9 cellular contexts compared by ENCODE assay signal in the genomic region with DNA sequence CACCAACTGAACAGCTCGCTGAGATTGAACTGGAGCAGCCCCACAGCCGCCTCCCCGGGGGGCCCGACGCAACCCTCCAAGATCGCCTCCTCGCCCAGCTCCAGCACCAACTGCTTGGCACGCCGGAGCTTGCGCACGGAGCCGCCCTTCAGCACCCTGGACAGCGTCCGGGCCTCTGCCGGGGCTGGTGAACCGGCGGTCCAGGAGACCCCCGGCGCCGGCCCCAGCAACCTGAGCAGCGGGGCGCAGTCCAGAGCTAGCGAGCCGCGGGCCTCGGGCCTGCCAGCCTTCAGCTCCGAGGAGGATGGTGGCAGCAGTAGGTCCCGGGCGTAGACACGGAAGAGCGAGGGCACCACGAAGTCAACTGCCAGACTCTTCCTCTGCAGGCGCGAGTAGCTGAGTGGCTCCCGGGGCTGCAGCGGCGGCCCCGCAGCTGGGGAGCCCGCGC. TPM values are rescaled to one million over a fixed set of nuclear protein-coding genes. Genes with fewer than 3 reads are reported as not detected.
DNase-seq lines count a peak whose midpoint lies in the region; ATAC-seq, FAIRE-seq and TF ChIP-seq lines count a peak whose summit lies in the region.
"Had no signal": no experiment of that assay in that cellular context is flagged by ENCODE, and none has a peak within 500 bp of the region (broad histone marks: within the 10 kb centered on the region; RNA-seq: fewer than 3 reads in every experiment).

No MANE protein-coding gene starts in this region.

- TF ChIP-seq CTCF in fibroblast of mammary gland (conservative IDR thresholded peaks at IDR 0.05; ENCODE audit: control insufficient read depth, insufficient read depth, low read depth, low read length) = no peak
- no peak for TF ChIP-seq CTCF in neural progenitor cell (IDR thresholded peaks at IDR 0.05)

- CTCF ChIA-PET in activated CD8-positive, alpha-beta memory T cell treated with anti-CD3 and anti-CD28 coated beads, Interleukin-2, amount 10 ng/mL, durations not matched to agents 7 days and 5 days (lab: Charles Lee) = interaction anchor here (0.6 to 1.2 kb wide), 2 partner anchors 152 to 218 kb away, joined by 3 to 4 read pairs; no protein-coding TSS in a partner anchor

- peaks cover 9% of the 10 kb centered on the region for H3K4me1 ChIP-seq in neural progenitor cell

- H3K4me2 ChIP-seq in neural progenitor cell = peak overlapping the region; percentile 94

- no peak overlapping the region for H3K4me3 Mint-ChIP-seq in activated CD8-positive, alpha-beta memory T cell treated with anti-CD3 and anti-CD28 coated beads, Interleukin-2, amount 10 ng/mL, durations not matched to agents 7 days and 5 days
- peak overlapping the region; percentile 81 for H3K4me3 Mint-ChIP-seq in neural progenitor cell

- no peak overlapping the region for H2AFZ ChIP-seq in neural progenitor cell (replicated peaks)

- no peaks in the 10 kb centered on the region for H3K9me3 Mint-ChIP-seq in activated CD8-positive, alpha-beta memory T cell treated with anti-CD3 and anti-CD28 coated beads, Interleukin-2, amount 10 ng/mL, durations not matched to agents 7 days and 5 days (ENCODE audit: low read depth)
- no peaks in the 10 kb centered on the region for H3K9me3 Mint-ChIP-seq in neural progenitor cell

- H3K27ac Mint-ChIP-seq in activated CD8-positive, alpha-beta memory T cell treated with anti-CD3 and anti-CD28 coated beads, Interleukin-2, amount 10 ng/mL, durations not matched to agents 7 days and 5 days = no peak overlapping the region
- no peak overlapping the region for H3K27ac Mint-ChIP-seq in neural progenitor cell

- DNase-seq in activated gamma-delta T cell treated with Interleukin-2 at 50 U/mL for 16 hours = peak; percentile 36
- no peak for DNase-seq in activated gamma-delta T cell (lab: John Stamatoyannopoulos, UW)
- DNase-seq in activated CD8-positive, alpha-beta memory T cell treated with anti-CD3 and anti-CD28 coated beads, Interleukin-2, amount 10 ng/mL, durations not matched to agents 7 days and 5 days = peak; percentile 63
- DNase-seq in fibroblast of mammary gland (ENCODE audit: low read depth) = peak; percentile 18
- peak; percentile 94 for DNase-seq in neural progenitor cell (ENCODE audit: low spot score)
- DNase-seq in urothelium cell line (ENCODE audit: low spot score) = peak; percentile 80
- DNase-seq in NCI-H2029 treated with DMSO at 0.1 percent for 48 hours (lab: John Stamatoyannopoulos, UW) = no peak
- DNase-seq in HCEC 1CT = no peak

- H3K4me1 Mint-ChIP-seq in activated CD8-positive, alpha-beta memory T cell treated with anti-CD3 and anti-CD28 coated beads, Interleukin-2, amount 10 ng/mL, durations not matched to agents 7 days and 5 days = peaks cover 3% of the 10 kb centered on the region
- H3K4me1 Mint-ChIP-seq in neural progenitor cell = peaks cover 19% of the 10 kb centered on the region

- FAIRE-seq in urothelium cell line (lab: Jason Lieb, UNC) = no peak
- FAIRE-seq: G401.6 had no signal

- H3K9me3 ChIP-seq in neural progenitor cell (ENCODE audit: low read depth) = no peaks in the 10 kb centered on the region

- peaks cover 24% of the 10 kb centered on the region for H4K20me1 ChIP-seq in neural progenitor cell (ENCODE audit: low read depth)

- peak; percentile 35 for ATAC-seq in activated CD8-positive, alpha-beta memory T cell treated with anti-CD3 and anti-CD28 coated beads, Interleukin-2, amount 10 ng/mL, durations not matched to agents 7 days and 5 days

- H3K27me3 Mint-ChIP-seq in activated CD8-positive, alpha-beta memory T cell treated with anti-CD3 and anti-CD28 coated beads, Interleukin-2, amount 10 ng/mL, durations not matched to agents 7 days and 5 days = peaks cover 47% of the 10 kb centered on the region
- H3K27me3 Mint-ChIP-seq in neural progenitor cell (ENCODE audit: insufficient read depth, low read depth) = peaks cover 13% of the 10 kb centered on the region

- no peaks in the 10 kb centered on the region for H3K79me2 ChIP-seq in neural progenitor cell (ENCODE audit: low read depth)

- no peak overlapping the region for H3K27ac ChIP-seq in neural progenitor cell

- H3F3A ChIP-seq in neural progenitor cell (ENCODE audit: low read depth) = no peaks in the 10 kb centered on the region

- H3K27me3 ChIP-seq in neural progenitor cell = peaks cover 88% of the 10 kb centered on the region

- no peak overlapping the region for H3K9ac ChIP-seq in neural progenitor cell

- H3K4me3 ChIP-seq in fibroblast of mammary gland (ENCODE audit: control insufficient read depth, low read depth, low read length) (no peak overlapping the region), neural progenitor cell (peak overlapping the region; percentile 67)

- H3K36me3 Mint-ChIP-seq in activated CD8-positive, alpha-beta memory T cell treated with anti-CD3 and anti-CD28 coated beads, Interleukin-2, amount 10 ng/mL, durations not matched to agents 7 days and 5 days = no peaks in the 10 kb centered on the region
- no peaks in the 10 kb centered on the region for H3K36me3 Mint-ChIP-seq in neural progenitor cell

- H3K36me3 ChIP-seq in neural progenitor cell = no peaks in the 10 kb centered on the region

RNA-seq across cellular contexts. Expression of gene ALK, which starts 1.2 kb away (rescaled TPM):
- not detected for total RNA-seq in activated CD8-positive, alpha-beta memory T cell treated with anti-CD3 and anti-CD28 coated beads, Interleukin-2, amount 10 ng/mL, durations not matched to agents 7 days and 5 days
- total RNA-seq in neural progenitor cell (ENCODE audit: low replicate concordance) = 0.06 TPM in 1 of 2 replicates, not detected in the other

Comparison
In these comparisons a context has a peak if more than half of its experiments do, and no peak if none do; other contexts are left out.
1. DNase-seq: peak in activated gamma-delta T cell treated with Interleukin-2 at 50 U/mL for 16 hours (single experiment), activated CD8-positive, alpha-beta memory T cell treated with anti-CD3 and anti-CD28 coated beads, Interleukin-2, amount 10 ng/mL, durations not matched to agents 7 days and 5 days (single experiment), fibroblast of mammary gland (single experiment), neural progenitor cell (single experiment) and urothelium cell line (single experiment); none in activated gamma-delta T cell (single experiment), NCI-H2029 treated with DMSO at 0.1 percent for 48 hours (single experiment) and HCEC 1CT (single experiment).